Comparison of ENCODE assay signal across 13 cellular contexts in genomic region chr5:88879724-88880123, GRCh38. TPM values are rescaled to one million over a fixed set of nuclear protein-coding genes. Genes with fewer than 3 reads are reported as not detected.
DNase-seq lines count a peak whose midpoint lies in the region; ATAC-seq, FAIRE-seq and TF ChIP-seq lines count a peak whose summit lies in the region.
"Had no signal": no experiment of that assay in that cellular context is flagged by ENCODE, and none has a peak within 500 bp of the region (broad histone marks: within the 10 kb centered on the region; RNA-seq: fewer than 3 reads in every experiment).

No MANE protein-coding gene starts in this region.

- no peaks in the 10 kb centered on the region for H3K27me3 ChIP-seq in BLaER1 treated with 17β-estradiol and CSF1 and Interleukin-3, amounts not matched to agents 10 nM and 100 nM
- no peaks in the 10 kb centered on the region for H3K27me3 ChIP-seq in MM.1S (replicated peaks; ENCODE audit: insufficient read depth, low read length)
- no peaks in the 10 kb centered on the region for H3K27me3 ChIP-seq in endothelial cell of umbilical vein (ENCODE audit: control insufficient read depth in 2 of 2, insufficient read depth in 2 of 2, low read length in 2 of 2)
- peaks cover 0 to 5% (median 0%) of the 10 kb centered on the region in 4 donors for H3K27me3 ChIP-seq in pancreas

- H3K27me3 Mint-ChIP-seq in HFFc6 (ENCODE audit: insufficient read depth) = no peaks in the 10 kb centered on the region

- H4K20me1 ChIP-seq in BLaER1 treated with 17β-estradiol and CSF1 and Interleukin-3, amounts not matched to agents 10 nM and 100 nM = peaks cover 36 to 71% (median 52%) of the 10 kb centered on the region in 11 experiments; a peak in 21 of 22 replicates
- H4K20me1 ChIP-seq in MM.1S (ENCODE audit: insufficient read depth, low read length) (0 out of 2 replicates have a peak, but pooled peaks cover 6% of the 10 kb centered on the region), endothelial cell of umbilical vein (replicated peaks; ENCODE audit: control insufficient read depth, extremely low read depth, insufficient read depth, low read length) (no peaks in the 10 kb centered on the region)

- 55 to 63% methylated on average over 5 of the region's 5 CpGs for WGBS in pancreas, 2 donors

- POLR2A ChIA-PET in endothelial cell of umbilical vein (lab: Charles Lee) = no interaction called here

- peaks cover 26 to 46% (median 39%) of the 10 kb centered on the region in 10 experiments for H3K4me1 ChIP-seq in BLaER1 treated with 17β-estradiol and CSF1 and Interleukin-3, amounts not matched to agents 10 nM and 100 nM
- 0 out of 2 replicates have a peak, but pooled peaks cover 4% of the 10 kb centered on the region for H3K4me1 ChIP-seq in MM.1S (ENCODE audit: low read length)
- H3K4me1 ChIP-seq in endothelial cell of umbilical vein (ENCODE audit: control insufficient read depth, extremely low read depth, insufficient read depth, low read length) = peaks cover 46% of the 10 kb centered on the region
- no peaks in the 10 kb centered on the region for H3K4me1 ChIP-seq in pancreas
- H3K4me1 ChIP-seq: BE2C had no signal

- no peaks in the 10 kb centered on the region for H3K9me3 Mint-ChIP-seq in HFFc6
- H3K9me3 Mint-ChIP-seq: activated naive CD4-positive, alpha-beta T cell treated with anti-CD3 and anti-CD28 coated beads for 36 hours had no signal

- peak overlapping the region; percentile 88 to 98 (median 95) for H3K9ac ChIP-seq in BLaER1 treated with 17β-estradiol and CSF1 and Interleukin-3, amounts not matched to agents 10 nM and 100 nM
- peak overlapping the region; percentile 95 for H3K9ac ChIP-seq in MM.1S (ENCODE audit: low read length)
- peak overlapping the region; percentile 97 for H3K9ac ChIP-seq in endothelial cell of umbilical vein (replicated peaks; ENCODE audit: extremely low read depth, insufficient read depth, low read length)
- H3K9ac ChIP-seq: GM23248 had no signal

- CTCF ChIA-PET in endothelial cell of umbilical vein (lab: Charles Lee) = interaction anchor here (0.7 to 7.8 kb wide), 4 partner anchors 8 to 152 kb away, joined by 3 to 164 read pairs (median 4); no protein-coding TSS in a partner anchor

- H3K9me3 ChIP-seq in BLaER1 treated with 17β-estradiol and CSF1 and Interleukin-3, amounts not matched to agents 10 nM and 100 nM (replicated peaks in 1 of 11) = no peaks in the 10 kb centered on the region
- H3K9me3 ChIP-seq in MM.1S (replicated peaks; ENCODE audit: insufficient read depth, low read length) (no peaks in the 10 kb centered on the region), endothelial cell of umbilical vein (replicated peaks; ENCODE audit: control insufficient read depth, insufficient read depth, low read length) (no peaks in the 10 kb centered on the region), pancreas (no peaks in the 10 kb centered on the region)
- H3K9me3 ChIP-seq: BE2C had no signal

- no peak overlapping the region for H3K4me3 Mint-ChIP-seq in HFFc6
- H3K4me3 Mint-ChIP-seq: activated naive CD4-positive, alpha-beta T cell treated with anti-CD3 and anti-CD28 coated beads for 36 hours had no signal

- no peak overlapping the region for H3K27ac Mint-ChIP-seq in HFFc6
- H3K27ac Mint-ChIP-seq: activated naive CD4-positive, alpha-beta T cell treated with anti-CD3 and anti-CD28 coated beads for 36 hours had no signal

- peak overlapping the region; percentile 84 to 96 (median 92) for H3K27ac ChIP-seq in BLaER1 treated with 17β-estradiol and CSF1 and Interleukin-3, amounts not matched to agents 10 nM and 100 nM
- H3K27ac ChIP-seq in MM.1S (ENCODE audit: low read length) = peak overlapping the region; percentile 96
- peak overlapping the region; percentile 95 for H3K27ac ChIP-seq in endothelial cell of umbilical vein (ENCODE audit: insufficient read depth, low read depth, low read length)
- H3K27ac ChIP-seq in pancreas = no peak overlapping the region
- H3K27ac ChIP-seq: GM23248 had no signal

- peak overlapping the region; percentile 74 to 99 (median 82) for H3K4me2 ChIP-seq in BLaER1 treated with 17β-estradiol and CSF1 and Interleukin-3, amounts not matched to agents 10 nM and 100 nM
- H3K4me2 ChIP-seq in MM.1S (ENCODE audit: low read depth, low read length) = peak overlapping the region; percentile 56
- H3K4me2 ChIP-seq in endothelial cell of umbilical vein (ENCODE audit: insufficient read depth, low read length) = peak overlapping the region; percentile 99

- H3K36me3 ChIP-seq in BLaER1 treated with 17β-estradiol and CSF1 and Interleukin-3, amounts not matched to agents 10 nM and 100 nM = peaks cover 0 to 59% (median 23%) of the 10 kb centered on the region in 11 experiments; a peak in 13 of 22 replicates
- peaks cover 12% of the 10 kb centered on the region; the same call in 1 of the 2 replicates for H3K36me3 ChIP-seq in MM.1S (replicated peaks; ENCODE audit: insufficient read depth, low read length)
- H3K36me3 ChIP-seq in endothelial cell of umbilical vein (ENCODE audit: control insufficient read depth in 2 of 2, extremely low read depth in 1 of 2, insufficient read depth in 2 of 2, low read length in 2 of 2) = no peaks in the 10 kb centered on the region
- no peaks in the 10 kb centered on the region for H3K36me3 ChIP-seq in pancreas
- H3K36me3 ChIP-seq: BE2C had no signal

- no peaks in the 10 kb centered on the region for H3K9me1 ChIP-seq in endothelial cell of umbilical vein (replicated peaks; ENCODE audit: control insufficient read depth, extremely low read depth, insufficient read depth, low read length)

- H3K4me3 ChIP-seq in BLaER1 treated with 17β-estradiol and CSF1 and Interleukin-3, amounts not matched to agents 10 nM and 100 nM = peak overlapping the region; percentile 77 to 96 (median 86)
- H3K4me3 ChIP-seq in MM.1S (ENCODE audit: low read length) = peak overlapping the region; percentile 79
- H3K4me3 ChIP-seq in endothelial cell of umbilical vein (replicated peaks in 1 of 3; ENCODE audit: insufficient read depth in 1 of 3, low read depth in 1 of 3, low read length in 3 of 3) = peak overlapping the region in 2 of 3 experiments; percentile 27 to 100
- H3K4me3 ChIP-seq in pancreas = peak overlapping the region in 1 of 4 donors; percentile 54
- H3K4me3 ChIP-seq: GM23248 had no signal

- no peaks in the 10 kb centered on the region for H3K36me3 Mint-ChIP-seq in HFFc6 (ENCODE audit: low read depth)

- TF ChIP-seq CTCF in MM.1S (IDR thresholded peaks at IDR 0.05; ENCODE audit: low read length) = no peak
- no peak for TF ChIP-seq CTCF in endothelial cell of umbilical vein (IDR thresholded peaks at IDR 0.05; ENCODE audit: extremely low read depth in 1 of 2, insufficient read depth in 1 of 2, low read depth in 1 of 2, low read length in 2 of 2)
- TF ChIP-seq CTCF in pancreas (IDR thresholded peaks at IDR 0.05) = no peak
- no peak for TF ChIP-seq CTCF in omental fat pad (IDR thresholded peaks at IDR 0.05)
- TF ChIP-seq CTCF in HFFc6 (IDR thresholded peaks at IDR 0.05) = no peak

- H3K79me2 ChIP-seq in MM.1S (ENCODE audit: low read length) (peaks cover 98% of the 10 kb centered on the region), endothelial cell of umbilical vein (ENCODE audit: control insufficient read depth, insufficient read depth, low read length) (peaks cover 58% of the 10 kb centered on the region)

- TF ChIP-seq POLR2A in endothelial cell of umbilical vein (IDR thresholded peaks at IDR 0.05; ENCODE audit: low read depth, low read length) = no peak

- DNase-seq in MM.1S (peak; percentile 58), endothelial cell of umbilical vein (ENCODE audit: low read depth, low spot score) (peak; percentile 71), pancreas (no peak), NOMO-1 treated with DMSO at 0.1 percent for 48 hours (lab: John Stamatoyannopoulos, UW; ENCODE audit: unreplicated experiment) (no peak), omental fat pad (ENCODE audit: low spot score) (no peak), EL (no peak), HFFc6 (no peak)
- DNase-seq: activated CD4-positive, alpha-beta T cell treated with anti-CD3 and anti-CD28 coated beads for 1 hour; activated naive CD4-positive, alpha-beta T cell treated with anti-CD3 and anti-CD28 coated beads for 36 hours; BE2C; NCI-H1092 had no signal

- H2AFZ ChIP-seq in MM.1S (ENCODE audit: low read length) = no peak overlapping the region
- H2AFZ ChIP-seq in endothelial cell of umbilical vein (ENCODE audit: low read depth, low read length) = no peak overlapping the region
- H2AFZ ChIP-seq: GM23248 had no signal

- peaks cover 38% of the 10 kb centered on the region for H3F3A ChIP-seq in MM.1S (ENCODE audit: insufficient read depth, low read length)

- BruUV-seq in endothelial cell of umbilical vein (replicated peaks; lab: Mats Ljungman, UMichigan) = no TSS peak

- intact Hi-C loops in endothelial cell of umbilical vein (cut with micrococcal nuclease) = loop anchor here (10.0 kb wide), 1 partner anchor 355 kb away; no protein-coding TSS in a partner anchor
- intact Hi-C loops in pancreas (cut with DNase I) = no loop called here

- no peaks in the 10 kb centered on the region for H3K9me2 ChIP-seq in MM.1S (replicated peaks; ENCODE audit: insufficient read depth, low read length)

- dilution Hi-C loops in endothelial cell of umbilical vein (cut with MboI; ENCODE audit: extremely low pct_ligation_motif_present, low sequenced_read_pairs) = no loop called here

- peaks cover 47% of the 10 kb centered on the region for H3K4me1 Mint-ChIP-seq in HFFc6 (ENCODE audit: low read depth)

- FAIRE-seq in endothelial cell of umbilical vein (lab: Jason Lieb, UNC) (no peak), pancreas (lab: Jason Lieb, UNC) (peak; percentile 32)

- ATAC-seq in pancreas (no peak), omental fat pad (ENCODE audit: low FRiP score) (no peak)

TF ChIP-seq in endothelial cell of umbilical vein, 7 proteins besides CTCF, POLR2A, EP300 and RAD21 (continues in another document):
- peak; percentile 71 for TF ChIP-seq GATA2 (IDR thresholded peaks at IDR 0.05; ENCODE audit: insufficient read depth, insufficient read length, low read depth, low read length)
- TF ChIP-seq, protein P1, sequence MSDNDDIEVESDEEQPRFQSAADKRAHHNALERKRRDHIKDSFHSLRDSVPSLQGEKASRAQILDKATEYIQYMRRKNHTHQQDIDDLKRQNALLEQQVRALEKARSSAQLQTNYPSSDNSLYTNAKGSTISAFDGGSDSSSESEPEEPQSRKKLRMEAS (IDR thresholded peaks at IDR 0.05; ENCODE audit: insufficient read depth, insufficient read length) = no peak

RNA-seq across cellular contexts. Expression of gene MEF2C, which starts 3.3 kb away (rescaled TPM):
- 58.3 and 67.7 TPM in 2 replicates for total RNA-seq in endothelial cell of umbilical vein
- 16.1 and 21.2 TPM in 2 replicates for polyA plus RNA-seq in endothelial cell of umbilical vein
- 13.3 and 14.3 TPM in 2 replicates for polyA plus RNA-seq in endothelial cell of umbilical vein (2011; cell fraction: cytosol; rRNA removed)
- polyA plus RNA-seq in endothelial cell of umbilical vein (2011; cell fraction: nucleus; rRNA removed) = 25.1 and 28.5 TPM in 2 replicates
- 15.1 and 19.4 TPM in 2 replicates for polyA plus RNA-seq in endothelial cell of umbilical vein (2012)
- polyA minus RNA-seq in endothelial cell of umbilical vein = 73.3 and 86.9 TPM in 2 replicates
- not detected for polyA minus RNA-seq in endothelial cell of umbilical vein (2011; cell fraction: cytosol; rRNA and poly(A)+ RNA removed)
- polyA minus RNA-seq in endothelial cell of umbilical vein (2011; cell fraction: nucleus; rRNA and poly(A)+ RNA removed) = 155 and 171 TPM in 2 replicates
- 10 to 100 TPM in 2 of 6 donors, 1 to 10 TPM in 4; 2.6 to 19.9 (median 5.6) TPM for total RNA-seq in pancreas
- 1 to 10 TPM; 1.5 to 3.0 TPM for polyA plus RNA-seq in pancreas
- total RNA-seq in omental fat pad = 10 to 100 TPM; 25.4 to 97.7 (median 44.0) TPM
- total RNA-seq in HFFc6 (2021; fragmentation: NEBNext Ultra II Directional; extraction: Animal tissue kit (Norgen Biotek cat#: 25700)) = 10 to 100 TPM in 1 of 6 experiments, 1 to 10 TPM in 5; 3.6 to 12.6 (median 9.2) TPM
- total RNA-seq: activated naive CD4-positive, alpha-beta T cell treated with anti-CD3 and anti-CD28 coated beads for 36 hours had no signal

Comparison
In these comparisons a context has a peak if more than half of its experiments do, and no peak if none do; other contexts are left out.
1. H3K27ac ChIP-seq: peak in BLaER1 treated with 17β-estradiol and CSF1 and Interleukin-3, amounts not matched to agents 10 nM and 100 nM (11 of 11), MM.1S (single experiment) and endothelial cell of umbilical vein (single experiment); none in pancreas (0 of 4).
2. DNase-seq: peak in MM.1S (single experiment) and endothelial cell of umbilical vein (single experiment); none in pancreas (0 of 6), NOMO-1 treated with DMSO at 0.1 percent for 48 hours (single experiment), omental fat pad (single experiment), EL (single experiment) and HFFc6 (single experiment).
3. Peak in every context shown above with its lines, with median percentiles within 50 percentile points of each other: H3K4me2 ChIP-seq and H3K9ac ChIP-seq.